In the genomic region with DNA sequence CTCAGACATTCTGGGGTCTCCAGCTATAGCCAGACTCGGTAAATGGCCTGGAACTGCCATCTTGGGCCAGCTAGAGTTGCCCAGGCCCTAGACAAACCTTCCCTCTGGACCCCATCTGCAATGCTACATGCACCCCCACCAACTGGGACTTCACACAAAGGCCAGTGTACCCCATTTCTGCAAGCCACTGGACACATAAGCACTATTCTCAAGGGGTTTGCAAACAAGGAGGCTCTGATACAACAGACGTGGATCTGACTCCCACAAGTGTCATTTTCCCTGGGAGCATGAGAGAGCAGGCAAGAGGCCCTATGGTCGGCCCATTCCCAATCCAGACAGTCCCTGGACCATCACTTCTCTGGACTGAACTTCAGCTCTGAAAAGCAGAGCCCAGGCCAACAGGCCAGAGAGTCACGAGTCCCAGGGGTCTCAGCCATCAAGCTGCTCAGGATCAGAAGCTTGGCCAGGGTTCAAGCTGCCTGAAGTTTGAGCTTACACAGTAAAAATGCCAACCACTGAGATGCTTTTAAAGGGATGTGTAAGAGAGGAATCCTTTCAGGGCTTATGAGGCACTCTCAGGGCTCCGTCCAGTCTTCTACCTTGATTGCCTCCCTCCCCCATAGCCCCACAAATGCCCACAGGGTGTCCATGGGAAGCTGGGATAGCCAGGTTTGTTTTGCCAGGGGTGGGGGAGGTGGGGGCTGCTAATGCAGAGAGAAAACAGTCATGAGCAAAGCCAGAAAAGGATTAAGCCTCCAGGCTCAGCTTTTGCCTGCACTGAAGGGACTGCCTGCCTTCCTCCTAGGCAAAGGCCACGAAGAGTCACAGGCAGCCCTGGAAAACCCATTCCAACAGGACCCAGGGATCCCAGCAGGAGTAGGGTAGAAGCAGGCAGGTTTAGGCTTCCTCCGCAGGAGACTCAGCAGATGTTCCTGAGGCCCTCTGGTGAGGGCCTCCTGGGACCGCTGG, we compare ENCODE assay signal across 1 cellular context.
TF ChIP-seq lines count a peak whose summit lies in the region.

No MANE protein-coding gene starts in this region.

TF ChIP-seq in HCT116, 20 proteins besides CTCF, POLR2A, EP300 and RAD21 (continued from another document):
- TF ChIP-seq, protein P1, sequence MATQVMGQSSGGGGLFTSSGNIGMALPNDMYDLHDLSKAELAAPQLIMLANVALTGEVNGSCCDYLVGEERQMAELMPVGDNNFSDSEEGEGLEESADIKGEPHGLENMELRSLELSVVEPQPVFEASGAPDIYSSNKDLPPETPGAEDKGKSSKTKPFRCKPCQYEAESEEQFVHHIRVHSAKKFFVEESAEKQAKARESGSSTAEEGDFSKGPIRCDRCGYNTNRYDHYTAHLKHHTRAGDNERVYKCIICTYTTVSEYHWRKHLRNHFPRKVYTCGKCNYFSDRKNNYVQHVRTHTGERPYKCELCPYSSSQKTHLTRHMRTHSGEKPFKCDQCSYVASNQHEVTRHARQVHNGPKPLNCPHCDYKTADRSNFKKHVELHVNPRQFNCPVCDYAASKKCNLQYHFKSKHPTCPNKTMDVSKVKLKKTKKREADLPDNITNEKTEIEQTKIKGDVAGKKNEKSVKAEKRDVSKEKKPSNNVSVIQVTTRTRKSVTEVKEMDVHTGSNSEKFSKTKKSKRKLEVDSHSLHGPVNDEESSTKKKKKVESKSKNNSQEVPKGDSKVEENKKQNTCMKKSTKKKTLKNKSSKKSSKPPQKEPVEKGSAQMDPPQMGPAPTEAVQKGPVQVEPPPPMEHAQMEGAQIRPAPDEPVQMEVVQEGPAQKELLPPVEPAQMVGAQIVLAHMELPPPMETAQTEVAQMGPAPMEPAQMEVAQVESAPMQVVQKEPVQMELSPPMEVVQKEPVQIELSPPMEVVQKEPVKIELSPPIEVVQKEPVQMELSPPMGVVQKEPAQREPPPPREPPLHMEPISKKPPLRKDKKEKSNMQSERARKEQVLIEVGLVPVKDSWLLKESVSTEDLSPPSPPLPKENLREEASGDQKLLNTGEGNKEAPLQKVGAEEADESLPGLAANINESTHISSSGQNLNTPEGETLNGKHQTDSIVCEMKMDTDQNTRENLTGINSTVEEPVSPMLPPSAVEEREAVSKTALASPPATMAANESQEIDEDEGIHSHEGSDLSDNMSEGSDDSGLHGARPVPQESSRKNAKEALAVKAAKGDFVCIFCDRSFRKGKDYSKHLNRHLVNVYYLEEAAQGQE (IDR thresholded peaks at IDR 0.05; ENCODE audit: low read depth) = no peak
- TF ChIP-seq, protein P2, sequence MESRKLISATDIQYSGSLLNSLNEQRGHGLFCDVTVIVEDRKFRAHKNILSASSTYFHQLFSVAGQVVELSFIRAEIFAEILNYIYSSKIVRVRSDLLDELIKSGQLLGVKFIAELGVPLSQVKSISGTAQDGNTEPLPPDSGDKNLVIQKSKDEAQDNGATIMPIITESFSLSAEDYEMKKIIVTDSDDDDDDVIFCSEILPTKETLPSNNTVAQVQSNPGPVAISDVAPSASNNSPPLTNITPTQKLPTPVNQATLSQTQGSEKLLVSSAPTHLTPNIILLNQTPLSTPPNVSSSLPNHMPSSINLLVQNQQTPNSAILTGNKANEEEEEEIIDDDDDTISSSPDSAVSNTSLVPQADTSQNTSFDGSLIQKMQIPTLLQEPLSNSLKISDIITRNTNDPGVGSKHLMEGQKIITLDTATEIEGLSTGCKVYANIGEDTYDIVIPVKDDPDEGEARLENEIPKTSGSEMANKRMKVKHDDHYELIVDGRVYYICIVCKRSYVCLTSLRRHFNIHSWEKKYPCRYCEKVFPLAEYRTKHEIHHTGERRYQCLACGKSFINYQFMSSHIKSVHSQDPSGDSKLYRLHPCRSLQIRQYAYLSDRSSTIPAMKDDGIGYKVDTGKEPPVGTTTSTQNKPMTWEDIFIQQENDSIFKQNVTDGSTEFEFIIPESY (IDR thresholded peaks at IDR 0.05; ENCODE audit: extremely low read depth, insufficient replicate concordance, low read length) = no peak
- no peak for TF ChIP-seq FOSL1 (IDR thresholded peaks at IDR 0.05; ENCODE audit: low read depth)
- TF ChIP-seq ZFX (IDR thresholded peaks at IDR 0.05) = no peak
